26 cellular contexts compared by ENCODE assay signal in genomic region chr16:87291944-87292343, GRCh38. TPM values are rescaled to one million over a fixed set of nuclear protein-coding genes. Genes with fewer than 3 reads are reported as not detected.
DNase-seq lines count a peak whose midpoint lies in the region; ATAC-seq, FAIRE-seq and TF ChIP-seq lines count a peak whose summit lies in the region.
"Had no signal": no experiment of that assay in that cellular context is flagged by ENCODE, and none has a peak within 500 bp of the region (broad histone marks: within the 10 kb centered on the region; RNA-seq: fewer than 3 reads in every experiment).

No MANE protein-coding gene starts in this region.

- in situ Hi-C loops in HepG2 (cut with HindIII; ENCODE audit: extremely low pct_ligation_motif_present, low pct_unique_long_range_greater_than_20kb), result no loop called here
- in situ Hi-C loops in K562 (cut with MboI), result no loop called here

- no peak overlapping the region for H3K4me2 ChIP-seq in HepG2 (ENCODE audit: low read depth, low read length)
- H3K4me2 ChIP-seq in K562 (ENCODE audit: insufficient read depth, low read length), result no peak overlapping the region
- H3K4me2 ChIP-seq: BLaER1 had no signal

- no peak for TF ChIP-seq RAD21 in HepG2 (CRISPR knock-in tag; IDR thresholded peaks at IDR 0.05)
- no peak for TF ChIP-seq RAD21 in K562 (CRISPR knock-in tag; conservative IDR thresholded peaks at IDR 0.05 in 1 of 2, IDR thresholded peaks at IDR 0.05 in 1 of 2)

- H3K9ac ChIP-seq in HepG2 (ENCODE audit: insufficient read depth, low read depth, low read length) (no peak overlapping the region), K562 (ENCODE audit: insufficient read depth in 1 of 2, low read depth in 2 of 2, low read length in 2 of 2) (no peak overlapping the region)
- H3K9ac ChIP-seq: BLaER1 had no signal

- 83% methylated on average over 6 of the region's 6 CpGs for WGBS in HepG2 (ENCODE audit: low lambda C conversion rate)
- 76% methylated on average over 6 of the region's 6 CpGs for WGBS in right lobe of liver (ENCODE audit: insufficient coverage, low coverage, low lambda C conversion rate, missing lambda C conversion rate)
- 83% methylated on average over 6 of the region's 6 CpGs for WGBS in K562 (ENCODE audit: insufficient coverage, low coverage, missing lambda C conversion rate)

- H2AFZ ChIP-seq in HepG2 (ENCODE audit: low read length), result no peak overlapping the region
- no peak overlapping the region for H2AFZ ChIP-seq in K562 (ENCODE audit: low read depth, low read length)

- FAIRE-seq in HepG2 (lab: Jason Lieb, UNC) (no peak), K562 (lab: Jason Lieb, UNC) (no peak)
- FAIRE-seq: A204.1, GM12878, GM12892, GM18507 had no signal

- TF ChIP-seq POLR2A in HepG2 (IDR thresholded peaks at IDR 0.05; ENCODE audit: insufficient read depth in 1 of 2, low read depth in 2 of 2, low read length in 2 of 2) (no peak), right lobe of liver (IDR thresholded peaks at IDR 0.05) (no peak), K562 (conservative IDR thresholded peaks at IDR 0.05) (no peak)

- H3K36me3 ChIP-seq in HepG2 (replicated peaks in 1 of 2; ENCODE audit: control insufficient read depth in 1 of 2, insufficient read depth in 2 of 2, low read length in 2 of 2) (no peaks in the 10 kb centered on the region), right lobe of liver (no peaks in the 10 kb centered on the region), K562 (ENCODE audit: control insufficient read depth, insufficient read depth, low read length) (peaks cover 22% of the 10 kb centered on the region; the same call in 2 of the 3 replicates)
- H3K36me3 ChIP-seq: BE2C had no signal

- no peaks in the 10 kb centered on the region for H3K9me3 ChIP-seq in HepG2 (ENCODE audit: low read length)
- H3K9me3 ChIP-seq in right lobe of liver, result no peaks in the 10 kb centered on the region
- H3K9me3 ChIP-seq in K562 (replicated peaks; ENCODE audit: control insufficient read depth, insufficient read depth, low read depth, low read length), result peaks cover 3% of the 10 kb centered on the region; the same call in 1 of the 2 replicates
- H3K9me3 ChIP-seq: BE2C had no signal

- no peak for DNase-seq in HepG2 (ENCODE audit: low spot score)
- DNase-seq in right lobe of liver, result no peak
- no peak for DNase-seq in K562 (ENCODE audit: extremely low read depth in 1 of 4, low spot score in 3 of 4)
- DNase-seq in posterior vena cava (ENCODE audit: low spot score), result peak; percentile 24
- DNase-seq in stimulated activated CD4-positive, alpha-beta T cell treated with anti-CD3 and anti-CD28 coated beads, Interleukin-2, amount 100 ng/mL, for 48 hours, result no peak
- DNase-seq: 8988T; ACHN; BE2C; C1 segment of cervical spinal cord; CD4-positive, alpha-beta memory T cell; CD4-positive, CD25-positive, alpha-beta regulatory T cell; CD8-positive, alpha-beta memory T cell; COR-L47; DMS 273 treated with DMSO at 0.1 percent for 48 hours; DMS153; DMS53; DMS79; DND-41; EL; GDM1 had no signal

- H4K20me1 ChIP-seq in HepG2 (ENCODE audit: insufficient read depth, low read length) (no peaks in the 10 kb centered on the region), K562 (replicated peaks; ENCODE audit: control insufficient read depth, insufficient read depth, low read length) (no peaks in the 10 kb centered on the region)
- H4K20me1 ChIP-seq: BLaER1 had no signal

- H3K27ac ChIP-seq in HepG2 (ENCODE audit: extremely low read length, insufficient read depth, low read length) (no peak overlapping the region), right lobe of liver (no peak overlapping the region), K562 (ENCODE audit: extremely low read depth, low read depth, low read length) (no peak overlapping the region)
- H3K27ac ChIP-seq: BLaER1 had no signal

- no peaks in the 10 kb centered on the region for H3K9me1 ChIP-seq in K562 (ENCODE audit: control insufficient read depth, insufficient read depth, low read length)

- peaks cover 23% of the 10 kb centered on the region for H3K4me1 ChIP-seq in HepG2 (ENCODE audit: insufficient read depth, low read length)
- H3K4me1 ChIP-seq in right lobe of liver, result no peaks in the 10 kb centered on the region
- peaks cover 5 to 11% of the 10 kb centered on the region in 2 experiments; a peak in 4 of 5 replicates for H3K4me1 ChIP-seq in K562 (replicated peaks in 1 of 2; ENCODE audit: control insufficient read depth in 2 of 2, insufficient read depth in 2 of 2, low read length in 2 of 2)
- H3K4me1 ChIP-seq: BE2C had no signal

- TF ChIP-seq CTCF in HepG2 (CRISPR knock-in tag; IDR thresholded peaks at IDR 0.05) (no peak), right lobe of liver (IDR thresholded peaks at IDR 0.05) (no peak), K562 (IDR thresholded peaks at IDR 0.05 in 2 of 3, conservative IDR thresholded peaks at IDR 0.05 in 1 of 3; ENCODE audit: insufficient read depth in 2 of 3, low read depth in 1 of 3, low read length in 3 of 3) (no peak)

- no peaks in the 10 kb centered on the region for H3K27me3 ChIP-seq in HepG2 (ENCODE audit: control insufficient read depth in 1 of 2, insufficient read depth in 2 of 2, low read length in 2 of 2)
- H3K27me3 ChIP-seq in right lobe of liver, result no peaks in the 10 kb centered on the region
- no peaks in the 10 kb centered on the region for H3K27me3 ChIP-seq in K562 (ENCODE audit: control insufficient read depth in 2 of 2, insufficient read depth in 2 of 2, low read length in 2 of 2)
- H3K27me3 ChIP-seq: BLaER1 had no signal

- ATAC-seq in HepG2 (no peak), right lobe of liver (no peak), K562 (no peak), GM21786 (IDR thresholded peaks at IDR 0.05; ENCODE audit: unreplicated experiment) (no peak)
- ATAC-seq: GM12878 had no signal

- H3K4me3 ChIP-seq in HepG2 (replicated peaks in 1 of 3; ENCODE audit: insufficient read depth in 1 of 3, low read depth in 2 of 3, low read length in 3 of 3) (no peak overlapping the region), right lobe of liver (no peak overlapping the region), K562 (no peak overlapping the region)
- H3K4me3 ChIP-seq: BLaER1, GM12878 had no signal

- CTCF ChIA-PET in HepG2 (lab: Yijun Ruan, JAX; ENCODE audit: low intra/inter-chr PET ratio, low total read pairs) (no interaction called here), K562 (lab: Yijun Ruan, JAX; ENCODE audit: low intra/inter-chr PET ratio) (no interaction called here)

- TF ChIP-seq EP300 in HepG2 (IDR thresholded peaks at IDR 0.05; ENCODE audit: low read depth in 2 of 2, low read length in 2 of 2) (no peak), HepG2 (CRISPR knock-in tag; IDR thresholded peaks at IDR 0.05; ENCODE audit: borderline replicate concordance) (no peak), K562 (IDR thresholded peaks at IDR 0.05; ENCODE audit: low read length) (no peak)

- POLR2A ChIA-PET in HepG2 (lab: Yijun Ruan, JAX), result no interaction called here
- POLR2A ChIA-PET in K562 (lab: Yijun Ruan, JAX), result no interaction called here

- intact Hi-C loops in HepG2 (cut with micrococcal nuclease; ENCODE audit: unreplicated experiment) (no loop called here), right lobe of liver (cut with DNase I) (no loop called here), K562 (cut with micrococcal nuclease) (no loop called here), posterior vena cava (cut with DNase I) (no loop called here)

- H3K79me2 ChIP-seq in HepG2 (ENCODE audit: insufficient read depth, low read length), result no peaks in the 10 kb centered on the region
- no peaks in the 10 kb centered on the region for H3K79me2 ChIP-seq in K562 (ENCODE audit: control insufficient read depth, insufficient read depth, low read length)

- BruUV-seq in HepG2 (replicated peaks; lab: Mats Ljungman, UMichigan) (no TSS peak), K562 (replicated peaks; lab: Mats Ljungman, UMichigan) (no TSS peak)

RNA-seq across cellular contexts. Expression of gene C16orf95, which starts 25.2 kb away (rescaled TPM):
- 7.2 and 8.6 TPM in 2 replicates for total RNA-seq in HepG2 (2016; rRNA removed; fragmentation: Illumina TruSeq; extraction: Trizol)
- total RNA-seq in HepG2 (2016; cell fraction: cytosol; rRNA removed; fragmentation: Illumina TruSeq; extraction: Trizol; ENCODE audit: low read depth), result 20.8 and 21.6 TPM in 2 replicates
- 6.9 and 8.1 TPM in 2 replicates for total RNA-seq in HepG2 (2016; cell fraction: insoluble cytoplasmic fraction; rRNA removed; fragmentation: Illumina TruSeq; extraction: Trizol)
- total RNA-seq in HepG2 (2016; cell fraction: membrane; rRNA removed; fragmentation: Illumina TruSeq; extraction: Trizol), result 15.4 and 16.2 TPM in 2 replicates
- 6.3 TPM in 2 replicates for total RNA-seq in HepG2 (2016; cell fraction: nucleus; rRNA removed; fragmentation: Illumina TruSeq; extraction: Trizol)
- polyA plus RNA-seq in HepG2 (2011; rRNA removed), result 2.0 and 2.8 TPM in 2 replicates
- 1.3 and 3.1 TPM in 2 replicates for polyA plus RNA-seq in HepG2 (2011; cell fraction: cytosol; rRNA removed)
- 4.1 and 5.0 TPM in 2 replicates for polyA plus RNA-seq in HepG2 (2011; cell fraction: nucleus; rRNA removed)
- polyA plus RNA-seq in HepG2 (2012), result 3.8 and 4.5 TPM in 2 replicates
- polyA plus RNA-seq in HepG2 (2016; cell fraction: cytosol; fragmentation: Illumina TruSeq; extraction: Trizol; ENCODE audit: low read depth), result 14.5 and 18.3 TPM in 2 replicates
- polyA plus RNA-seq in HepG2 (2016; cell fraction: insoluble cytoplasmic fraction; fragmentation: Illumina TruSeq; extraction: Trizol; ENCODE audit: low read depth), result 6.1 and 7.7 TPM in 2 replicates
- polyA plus RNA-seq in HepG2 (2016; cell fraction: membrane; fragmentation: Illumina TruSeq; extraction: Trizol; ENCODE audit: low read depth), result 13.5 and 16.8 TPM in 2 replicates
- 7.1 and 7.6 TPM in 2 replicates for polyA plus RNA-seq in HepG2 (2016; cell fraction: nucleus; fragmentation: Illumina TruSeq; extraction: Trizol; ENCODE audit: insufficient read depth, low read depth)
- polyA minus RNA-seq in HepG2 (2011; rRNA and poly(A)+ RNA removed; ENCODE audit: low replicate concordance), result 2.1 and 2.6 TPM in 2 replicates
- 0.79 and 1.4 TPM in 2 replicates for polyA minus RNA-seq in HepG2 (2011; cell fraction: cytosol; rRNA and poly(A)+ RNA removed)
- 3.7 and 5.0 TPM in 2 replicates for polyA minus RNA-seq in HepG2 (2011; cell fraction: nucleus; rRNA and poly(A)+ RNA removed)
- 1 to 10 TPM; 1.7 to 5.5 (median 3.9) TPM for total RNA-seq in right lobe of liver
- 15.0 and 27.5 TPM in 2 replicates for total RNA-seq in K562 (2011; cell fraction: chromatin; rRNA removed; ENCODE audit: low replicate concordance)
- 20.7 and 23.5 TPM in 2 replicates for total RNA-seq in K562 (2011; cell fraction: nucleolus; rRNA removed)
- total RNA-seq in K562 (2011; cell fraction: nucleoplasm; rRNA removed), result 12.6 and 13.9 TPM in 2 replicates
- 9.3 and 13.9 TPM in 2 replicates for total RNA-seq in K562 (2014; rRNA removed)
- 7.4 and 9.4 TPM in 2 replicates for total RNA-seq in K562 (2014; rRNA removed; fragmentation: Illumina TruSeq; extraction: Trizol)
- 9.6 and 10.1 TPM in 2 replicates for total RNA-seq in K562 (2015; rRNA removed; fragmentation: Illumina TruSeq; extraction: Trizol)
- 20.5 and 22.6 TPM in 2 replicates for total RNA-seq in K562 (2021)
- polyA plus RNA-seq in K562 (2011; rRNA removed), result 6.5 and 11.0 TPM in 2 replicates
- 7.6 and 13.1 TPM in 2 replicates for polyA plus RNA-seq in K562 (2011; cell fraction: cytosol; rRNA removed)
- 17.5 and 20.0 TPM in 2 replicates for polyA plus RNA-seq in K562 (2011; cell fraction: nucleus; rRNA removed)
- polyA plus RNA-seq in K562 (2012), result 23.2 and 31.2 TPM in 2 replicates
- 5.9 and 7.2 TPM in 2 replicates for polyA plus RNA-seq in K562 (2014; fragmentation: Illumina TruSeq; extraction: Trizol)
- polyA plus RNA-seq in K562 (2014; fragmentation: Nextera tagmentation; extraction: Ambion mirVana), result 10 to 100 TPM; 13.7 to 15.3 TPM
- polyA plus RNA-seq in K562 (2014; rRNA removed), result 8.5 TPM in 2 replicates
- polyA minus RNA-seq in K562 (2011; rRNA and poly(A)+ RNA removed), result 2.5 and 4.1 TPM in 2 replicates
- polyA minus RNA-seq in K562 (2011; cell fraction: cytosol; rRNA and poly(A)+ RNA removed), result 4.9 and 6.0 TPM in 2 replicates
- polyA minus RNA-seq in K562 (2011; cell fraction: nucleus; rRNA and poly(A)+ RNA removed), result 10.5 and 13.0 TPM in 2 replicates
- 1 to 10 TPM; 1.1 to 3.1 TPM for total RNA-seq in posterior vena cava
